8 cellular contexts compared by ENCODE assay signal in genomic region chr3:48151058-48151806, GRCh38. TPM values are rescaled to one million over a fixed set of nuclear protein-coding genes. Genes with fewer than 3 reads are reported as not detected.
DNase-seq lines count a peak whose midpoint lies in the region; ATAC-seq and TF ChIP-seq lines count a peak whose summit lies in the region.

No MANE protein-coding gene starts in this region.

- H3K9me3 ChIP-seq in vagina = no peaks in the 10 kb centered on the region

- peak; percentile 97 for ATAC-seq in left ventricle myocardium superior

- no peaks in the 10 kb centered on the region for H3K27me3 ChIP-seq in vagina

- DNase-seq in 8988T (peak; percentile 74), GM13976 (ENCODE audit: low spot score) (peak; percentile 84), NCI-H1048 (lab: John Stamatoyannopoulos, UW) (peak; percentile 42), SW480 (ENCODE audit: low spot score) (peak; percentile 79), amygdala (lab: John Stamatoyannopoulos, UW) (peak in 50 of 56 donors; percentile 2 to 75 (median 40)), left ventricle myocardium superior (peak; percentile 85), putamen (ENCODE audit: low spot score) (peak; percentile 55), vagina (ENCODE audit: extremely low spot score in 2 of 2) (no peak)

- no peak for TF ChIP-seq POLR2A in vagina (IDR thresholded peaks at IDR 0.05)

- peak overlapping the region; percentile 49 for H3K27ac ChIP-seq in vagina

- no peak overlapping the region for H3K4me3 ChIP-seq in vagina

- in situ Hi-C loops in GM13976 (cut with MboI; ENCODE audit: low sequenced_read_pairs, unreplicated experiment) = loop anchor here (10.0 to 25.0 kb wide), 3 partner anchors 156 to 614 kb away; no protein-coding TSS in a partner anchor

- peak; percentile 80 for TF ChIP-seq CTCF in GM13976 (IDR thresholded peaks at IDR 0.05; ENCODE audit: borderline replicate concordance, control extremely low read depth, extremely low read depth, insufficient read depth, missing control alignments)
- TF ChIP-seq CTCF in vagina (IDR thresholded peaks at IDR 0.05) = peak; percentile 52 to 65 (median 57)

- peaks cover 19% of the 10 kb centered on the region for H3K4me1 ChIP-seq in vagina

- H3K36me3 ChIP-seq in vagina = no peaks in the 10 kb centered on the region

- intact Hi-C loops in left ventricle myocardium superior (cut with micrococcal nuclease) = loop anchor here (5.0 kb wide), 1 partner anchor 324 kb away; no protein-coding TSS in a partner anchor
- intact Hi-C loops in vagina (cut with DNase I) = loop anchor here (5.0 kb wide), 1 partner anchor 314 kb away; no protein-coding TSS in a partner anchor

RNA-seq across cellular contexts. Expression of gene CDC25A, which starts 37.0 kb away (rescaled TPM):
- 0.77 TPM for total RNA-seq in left ventricle myocardium superior
- total RNA-seq in vagina = 8.8 TPM

Comparison
In these comparisons a context has a peak if more than half of its experiments do, and no peak if none do; other contexts are left out.
1. DNase-seq: peak in 8988T (single experiment), GM13976 (single experiment), NCI-H1048 (single experiment), SW480 (single experiment), amygdala (50 of 56), left ventricle myocardium superior (single experiment) and putamen (single experiment); none in vagina (0 of 2).